1 cellular context compared by ENCODE assay signal in genomic region chr7:7228967-7229366, GRCh38.
TF ChIP-seq lines count a peak whose summit lies in the region.

No MANE protein-coding gene starts in this region.

TF ChIP-seq in SK-N-SH treated with all-trans-retinoic acid at 6 μM for 48 hours, 23 proteins besides CTCF, POLR2A, EP300 and RAD21:
- TF ChIP-seq TSHZ2 (CRISPR knock-in tag; IDR thresholded peaks at IDR 0.05) = no peak
- no peak for TF ChIP-seq ARNTL (CRISPR knock-in tag; IDR thresholded peaks at IDR 0.05; ENCODE audit: borderline replicate concordance, low read depth)
- no peak for TF ChIP-seq ZC3H10 (CRISPR knock-in tag; IDR thresholded peaks at IDR 0.05)
- no peak for TF ChIP-seq PPARA (CRISPR knock-in tag; IDR thresholded peaks at IDR 0.05; ENCODE audit: borderline replicate concordance)
- no peak for TF ChIP-seq ZFP30 (CRISPR knock-in tag; IDR thresholded peaks at IDR 0.05)
- TF ChIP-seq ZNF565 (CRISPR knock-in tag; conservative IDR thresholded peaks at IDR 0.05; ENCODE audit: low read depth) = no peak
- no peak for TF ChIP-seq ISL1 (CRISPR knock-in tag; IDR thresholded peaks at IDR 0.05)
- TF ChIP-seq ESRRG (CRISPR knock-in tag; IDR thresholded peaks at IDR 0.05) = no peak
- TF ChIP-seq CSDC2 (CRISPR knock-in tag; IDR thresholded peaks at IDR 0.05) = no peak
- TF ChIP-seq OSR1 (CRISPR knock-in tag; IDR thresholded peaks at IDR 0.05) = no peak
- TF ChIP-seq CSRNP3 (CRISPR knock-in tag; IDR thresholded peaks at IDR 0.05) = no peak
- TF ChIP-seq RARB (CRISPR knock-in tag; IDR thresholded peaks at IDR 0.05) = no peak
- TF ChIP-seq GLIS3 (CRISPR knock-in tag; IDR thresholded peaks at IDR 0.05) = no peak
